9 cellular contexts compared by ENCODE assay signal in genomic region chr7:157224627-157225026, GRCh38.
A peak's percentile ranks its signal among the peaks of the same experiment; 100 is the strongest.
DNase-seq lines count a peak whose midpoint lies in the region; ATAC-seq lines count a peak whose summit lies in the region.
"Had no signal": no experiment of that assay in that cellular context is flagged by ENCODE, and none has a peak within 500 bp of the region (broad histone marks: within the 10 kb centered on the region; RNA-seq: fewer than 3 reads in every experiment).

No MANE protein-coding gene starts in this region.

- ATAC-seq in HG03439 (IDR thresholded peaks at IDR 0.05; ENCODE audit: unreplicated experiment), result no peak
- ATAC-seq: left lung had no signal

- DNase-seq in NCI-H1092 treated with DMSO at 0.1 percent for 48 hours (lab: John Stamatoyannopoulos, UW) (peak; percentile 30), NCI-H1092 (lab: John Stamatoyannopoulos, UW) (no peak), NCI-H524 (lab: John Stamatoyannopoulos, UW) (peak; percentile 7 to 58), dermis microvascular lymphatic vessel endothelial cell (ENCODE audit: low read depth in 2 of 2) (peak; percentile 50 to 51), pons (ENCODE audit: low spot score) (peak; percentile 46)
- no peak for DNase-seq in stimulated activated CD8-positive, alpha-beta memory T cell treated with anti-CD3 and anti-CD28 coated beads, Interleukin-4, amount 100 ng/mL, for 48 hours
- no peak for DNase-seq in activated T-cell treated with anti-CD3 and anti-CD28 coated beads, Interleukin-2, amount 50 U/mL, for 48 hours
- DNase-seq: left lung had no signal

Comparison
In these comparisons a context has a peak if more than half of its experiments do, and no peak if none do; other contexts are left out.
1. DNase-seq: peak in NCI-H1092 treated with DMSO at 0.1 percent for 48 hours (single experiment), NCI-H524 (2 of 2), dermis microvascular lymphatic vessel endothelial cell (2 of 2) and pons (single experiment); none in NCI-H1092 (single experiment), stimulated activated CD8-positive, alpha-beta memory T cell treated with anti-CD3 and anti-CD28 coated beads, Interleukin-4, amount 100 ng/mL, for 48 hours (single experiment) and activated T-cell treated with anti-CD3 and anti-CD28 coated beads, Interleukin-2, amount 50 U/mL, for 48 hours (0 of 2).